In genomic region chr6:157461000-157461915, GRCh38 we compare ENCODE assay signal across 8 cellular contexts.
DNase-seq lines count a peak whose midpoint lies in the region; ATAC-seq and TF ChIP-seq lines count a peak whose summit lies in the region.

No MANE protein-coding gene starts in this region.

- TF ChIP-seq POLR2A in gastroesophageal sphincter (IDR thresholded peaks at IDR 0.05): no peak

- H3K27me3 ChIP-seq in SJSA1 (replicated peaks) (no peaks in the 10 kb centered on the region), gastroesophageal sphincter (no peaks in the 10 kb centered on the region)

- H3K36me3 ChIP-seq in SJSA1 (no peaks in the 10 kb centered on the region), gastroesophageal sphincter (no peaks in the 10 kb centered on the region)

- DNase-seq in Ammon's horn (ENCODE audit: low spot score) (peak; percentile 29), GM13976 (ENCODE audit: low spot score) (peak; percentile 82), SJSA1 (ENCODE audit: low read depth in 1 of 2, low spot score in 2 of 2) (peak; percentile 69 to 78), pons (ENCODE audit: low spot score) (no peak)
- peak; percentile 50 to 67 for DNase-seq in stimulated activated CD8-positive, alpha-beta memory T cell treated with anti-CD3 and anti-CD28 coated beads, Interleukin-2, amount 100 ng/mL, for 48 hours (ENCODE audit: low read depth in 2 of 2)

- H3K4me1 ChIP-seq in SJSA1 (replicated peaks): peaks cover 63% of the 10 kb centered on the region
- peaks cover 0 to 10% (median 0%) of the 10 kb centered on the region in 3 donors for H3K4me1 ChIP-seq in gastroesophageal sphincter

- TF ChIP-seq EP300 in gastroesophageal sphincter (IDR thresholded peaks at IDR 0.05): no peak

- no peaks in the 10 kb centered on the region for H3K9me3 ChIP-seq in SJSA1 (replicated peaks)
- no peaks in the 10 kb centered on the region for H3K9me3 ChIP-seq in gastroesophageal sphincter

- no peak overlapping the region for H3K4me3 ChIP-seq in SJSA1
- no peak overlapping the region for H3K4me3 ChIP-seq in gastroesophageal sphincter

- ATAC-seq in HG02852 (IDR thresholded peaks at IDR 0.05; ENCODE audit: unreplicated experiment): peak; percentile 61
- peak; percentile 34 for ATAC-seq in gastroesophageal sphincter
- no peak for ATAC-seq in GM21528 (IDR thresholded peaks at IDR 0.05; ENCODE audit: low FRiP score, unreplicated experiment)

- WGBS in gastroesophageal sphincter (ENCODE audit: low coverage in 1 of 2), 2 donors: 43 to 77% methylated on average over 8 to 15 of the region's 17 CpGs

- peak; percentile 9 for TF ChIP-seq CTCF in GM13976 (IDR thresholded peaks at IDR 0.05; ENCODE audit: borderline replicate concordance, control extremely low read depth, extremely low read depth, insufficient read depth, missing control alignments)
- peak in 1 of 4 experiments; percentile 4 for TF ChIP-seq CTCF in gastroesophageal sphincter (IDR thresholded peaks at IDR 0.05)

- in situ Hi-C loops in GM13976 (cut with MboI; ENCODE audit: low sequenced_read_pairs, unreplicated experiment): no loop called here

- H3K27ac ChIP-seq in SJSA1: peak overlapping the region; percentile 79
- H3K27ac ChIP-seq in gastroesophageal sphincter: no peak overlapping the region
